In genomic region chr2:58535182-58535581, GRCh38 we compare ENCODE assay signal across 18 cellular contexts.
DNase-seq lines count a peak whose midpoint lies in the region; ATAC-seq and TF ChIP-seq lines count a peak whose summit lies in the region.
"Had no signal": no experiment of that assay in that cellular context is flagged by ENCODE, and none has a peak within 500 bp of the region (broad histone marks: within the 10 kb centered on the region; RNA-seq: fewer than 3 reads in every experiment).

No MANE protein-coding gene starts in this region.

- H3K27me3 Mint-ChIP-seq in GM23338 (ENCODE audit: insufficient read depth, low read depth, poor library complexity) = peaks cover 1% of the 10 kb centered on the region
- no peaks in the 10 kb centered on the region for H3K27me3 Mint-ChIP-seq in activated naive CD8-positive, alpha-beta T cell treated with anti-CD3 and anti-CD28 coated beads for 36 hours
- H3K27me3 Mint-ChIP-seq: T-cell had no signal

- peak; percentile 73 for ATAC-seq in GM23338
- ATAC-seq in psoas muscle = no peak
- ATAC-seq: activated T-cell treated with anti-CD3 and anti-CD28 coated beads, Interleukin-2, amount 50 U/mL, for 72 hours; left cardiac atrium; Panc1; T-cell had no signal

- intact Hi-C loops in psoas muscle (cut with DNase I) = no loop called here

- 22 to 34% (median 33%) methylated on average over 1 of the region's 1 CpG for WGBS in psoas muscle, 3 donors

- no peaks in the 10 kb centered on the region for H3K79me2 ChIP-seq in GM23338 (replicated peaks; ENCODE audit: insufficient read depth)

- no peaks in the 10 kb centered on the region; the same call in 1 of the 2 replicates for H3K9me2 ChIP-seq in GM23338 (ENCODE audit: insufficient read depth)

- peak overlapping the region; percentile 57 for H3K4me2 ChIP-seq in GM23338

- H3K4me3 ChIP-seq in GM23338 (peak overlapping the region; percentile 10; the same call in 1 of the 2 replicates), psoas muscle (no peak overlapping the region)
- H3K4me3 ChIP-seq: upper lobe of left lung had no signal

- no peaks in the 10 kb centered on the region for H3K9me3 ChIP-seq in psoas muscle
- H3K9me3 ChIP-seq: upper lobe of left lung had no signal

- peak overlapping the region; percentile 81 for H3K27ac ChIP-seq in GM23338 (ENCODE audit: low read depth)
- H3K27ac ChIP-seq in psoas muscle = no peak overlapping the region
- H3K27ac ChIP-seq: upper lobe of left lung had no signal

- TF ChIP-seq CTCF in GM23338 (conservative IDR thresholded peaks at IDR 0.05; ENCODE audit: low read depth in 2 of 2) (no peak), psoas muscle (IDR thresholded peaks at IDR 0.05) (no peak)

- no peak overlapping the region for H2AFZ ChIP-seq in GM23338

- no peaks in the 10 kb centered on the region for H3K9me3 Mint-ChIP-seq in GM23338
- H3K9me3 Mint-ChIP-seq in activated naive CD8-positive, alpha-beta T cell treated with anti-CD3 and anti-CD28 coated beads for 36 hours = no peaks in the 10 kb centered on the region
- H3K9me3 Mint-ChIP-seq: activated T-cell treated with anti-CD3 and anti-CD28 coated beads, Interleukin-2, amount 50 U/mL, for 72 hours; naive B cell; T-cell had no signal

- peaks cover 63% of the 10 kb centered on the region for H3K4me1 Mint-ChIP-seq in GM23338
- no peaks in the 10 kb centered on the region for H3K4me1 Mint-ChIP-seq in activated naive CD8-positive, alpha-beta T cell treated with anti-CD3 and anti-CD28 coated beads for 36 hours
- H3K4me1 Mint-ChIP-seq: naive B cell, T-cell had no signal

- no peaks in the 10 kb centered on the region for H4K20me1 ChIP-seq in GM23338 (replicated peaks; ENCODE audit: insufficient read depth)

- no peaks in the 10 kb centered on the region for H3K36me3 Mint-ChIP-seq in GM23338 (ENCODE audit: low read depth)
- no peaks in the 10 kb centered on the region for H3K36me3 Mint-ChIP-seq in activated naive CD8-positive, alpha-beta T cell treated with anti-CD3 and anti-CD28 coated beads for 36 hours
- H3K36me3 Mint-ChIP-seq: naive B cell, T-cell had no signal

- H3K4me1 ChIP-seq in GM23338 (ENCODE audit: insufficient read depth) (peaks cover 60% of the 10 kb centered on the region), psoas muscle (no peaks in the 10 kb centered on the region)
- H3K4me1 ChIP-seq: upper lobe of left lung had no signal

- peak overlapping the region; percentile 93 for H3K27ac Mint-ChIP-seq in GM23338
- H3K27ac Mint-ChIP-seq in activated naive CD8-positive, alpha-beta T cell treated with anti-CD3 and anti-CD28 coated beads for 36 hours = no peak overlapping the region
- H3K27ac Mint-ChIP-seq: activated T-cell treated with anti-CD3 and anti-CD28 coated beads, Interleukin-2, amount 50 U/mL, for 72 hours; T-cell had no signal

- H3K4me3 Mint-ChIP-seq in GM23338 = peak overlapping the region; percentile 23; the same call in 2 of the 3 replicates
- H3K4me3 Mint-ChIP-seq in activated naive CD8-positive, alpha-beta T cell treated with anti-CD3 and anti-CD28 coated beads for 36 hours = no peak overlapping the region
- H3K4me3 Mint-ChIP-seq: activated T-cell treated with anti-CD3 and anti-CD28 coated beads, Interleukin-2, amount 50 U/mL, for 72 hours; naive B cell; T-cell had no signal

- no peaks in the 10 kb centered on the region for H3K36me3 ChIP-seq in GM23338 (ENCODE audit: insufficient read depth)
- no peaks in the 10 kb centered on the region for H3K36me3 ChIP-seq in psoas muscle (ENCODE audit: insufficient read depth in 1 of 2, low read depth in 1 of 2)
- H3K36me3 ChIP-seq: upper lobe of left lung had no signal

- H3F3A ChIP-seq in GM23338 (replicated peaks; ENCODE audit: low read depth) = no peaks in the 10 kb centered on the region

- peak; percentile 65 for DNase-seq in GM23338 (ENCODE audit: low spot score)
- DNase-seq in NCI-H1694 treated with DMSO at 0.1 percent for 48 hours (lab: John Stamatoyannopoulos, UW) = peak; percentile 52
- DNase-seq in NCI-H748 treated with DMSO at 0.1 percent for 48 hours (lab: John Stamatoyannopoulos, UW) = peak; percentile 70
- DNase-seq in islet precursor cell = peak; percentile 77
- DNase-seq in activated naive CD8-positive, alpha-beta T cell treated with anti-CD3 and anti-CD28 coated beads for 36 hours = no peak
- DNase-seq in superior temporal gyrus (ENCODE audit: extremely low spot score) = no peak
- DNase-seq in psoas muscle = no peak
- DNase-seq in NOMO-1 treated with DMSO at 0.1 percent for 48 hours (lab: John Stamatoyannopoulos, UW; ENCODE audit: unreplicated experiment) = no peak
- DNase-seq: activated CD4-positive, alpha-beta T cell treated with anti-CD3 and anti-CD28 coated beads for 4 hours; activated T-cell treated with anti-CD3 and anti-CD28 coated beads, Interleukin-2, amount 50 U/mL, for 72 hours; cerebellar nuclear complex; left cardiac atrium; naive B cell; NCI-H1436; stimulated activated CD4-positive, alpha-beta T cell treated with anti-CD3 and anti-CD28 coated beads, Interleukin-2, amount 100 ng/mL, for 24 hours; T-cell; upper lobe of left lung had no signal

- H3K27me3 ChIP-seq in GM23338 (ENCODE audit: insufficient read depth) = no peaks in the 10 kb centered on the region
- no peaks in the 10 kb centered on the region for H3K27me3 ChIP-seq in psoas muscle (ENCODE audit: insufficient read depth in 3 of 3, low read length in 2 of 3)
- H3K27me3 ChIP-seq: upper lobe of left lung had no signal

TF ChIP-seq in GM23338, 12 proteins besides CTCF, POLR2A, EP300 and RAD21:
- no peak for TF ChIP-seq STAT1 (IDR thresholded peaks at IDR 0.05; ENCODE audit: unreplicated experiment)
- peak; percentile 48; the same call in 1 of the 2 replicates for TF ChIP-seq POLR2AphosphoS5 (IDR thresholded peaks at IDR 0.05; ENCODE audit: low read depth)
- no peak for TF ChIP-seq ZNF331 (CRISPR knock-in tag; IDR thresholded peaks at IDR 0.05; ENCODE audit: low read depth)
- peak; percentile 82 for TF ChIP-seq NANOG (IDR thresholded peaks at IDR 0.05; ENCODE audit: borderline replicate concordance)
- no peak for TF ChIP-seq CREB1 (CRISPR knock-in tag; IDR thresholded peaks at IDR 0.05; ENCODE audit: low read depth)

Comparison
In these comparisons a context has a peak if more than half of its experiments do, and no peak if none do; other contexts are left out.
1. DNase-seq: peak in GM23338 (single experiment), NCI-H1694 treated with DMSO at 0.1 percent for 48 hours (single experiment), NCI-H748 treated with DMSO at 0.1 percent for 48 hours (single experiment) and islet precursor cell (single experiment); none in activated naive CD8-positive, alpha-beta T cell treated with anti-CD3 and anti-CD28 coated beads for 36 hours (single experiment), superior temporal gyrus (single experiment), psoas muscle (0 of 2) and NOMO-1 treated with DMSO at 0.1 percent for 48 hours (single experiment).